In the genomic region with DNA sequence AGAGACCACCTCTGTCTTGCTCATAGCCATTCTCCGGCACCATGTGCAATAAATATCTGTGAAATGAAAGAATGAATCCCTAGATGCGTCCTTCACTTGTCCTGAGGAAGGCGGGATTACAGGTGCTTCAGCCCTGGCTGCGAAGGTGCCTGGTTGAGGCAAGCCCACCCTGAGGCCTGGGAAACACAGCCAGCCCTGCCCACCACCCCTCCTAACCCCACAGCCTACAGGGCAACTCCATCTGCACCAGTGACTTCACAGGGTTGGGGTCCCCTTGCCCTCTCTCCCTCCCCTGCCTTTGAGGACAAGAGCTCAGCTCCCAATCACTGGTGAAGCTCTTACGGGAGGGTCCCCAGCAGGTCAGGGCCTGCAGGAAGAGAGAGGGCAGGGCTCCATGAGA, we compare ENCODE assay signal across 14 cellular contexts. TPM values are rescaled to one million over a fixed set of nuclear protein-coding genes. Genes with fewer than 3 reads are reported as not detected.
DNase-seq lines count a peak whose midpoint lies in the region; ATAC-seq and TF ChIP-seq lines count a peak whose summit lies in the region.
"Had no signal": no experiment of that assay in that cellular context is flagged by ENCODE, and none has a peak within 500 bp of the region (broad histone marks: within the 10 kb centered on the region; RNA-seq: fewer than 3 reads in every experiment).

No MANE protein-coding gene starts in this region.

- TF ChIP-seq CTCF in HL-60 (IDR thresholded peaks at IDR 0.05; ENCODE audit: insufficient read depth, low read length) (no peak), gastroesophageal sphincter (IDR thresholded peaks at IDR 0.05) (no peak)

- no peaks in the 10 kb centered on the region for H3K9me3 Mint-ChIP-seq in activated CD8-positive, alpha-beta T cell treated with anti-CD3 and anti-CD28 coated beads, Interleukin-2, amount 10 ng/mL, durations not matched to agents 7 days and 5 days (ENCODE audit: insufficient read depth)
- H3K9me3 Mint-ChIP-seq in stimulated activated naive B cell treated with anti-CD40 and anti-IgM and Interleukin-4, amounts not matched to agents 10 μg/mL and 1 μg/mL and 100 μg/mL, for 72 hours, result no peaks in the 10 kb centered on the region

- peak overlapping the region; percentile 91 for H3K27ac Mint-ChIP-seq in activated CD8-positive, alpha-beta T cell treated with anti-CD3 and anti-CD28 coated beads, Interleukin-2, amount 10 ng/mL, durations not matched to agents 7 days and 5 days
- H3K27ac Mint-ChIP-seq in stimulated activated naive B cell treated with anti-CD40 and anti-IgM and Interleukin-4, amounts not matched to agents 10 μg/mL and 1 μg/mL and 100 μg/mL, for 72 hours, result no peak overlapping the region
- H3K27ac Mint-ChIP-seq: progenitor cell of endocrine pancreas had no signal

- TF ChIP-seq EP300 in gastroesophageal sphincter (IDR thresholded peaks at IDR 0.05), result no peak

- no peaks in the 10 kb centered on the region for H3K36me3 Mint-ChIP-seq in activated CD8-positive, alpha-beta T cell treated with anti-CD3 and anti-CD28 coated beads, Interleukin-2, amount 10 ng/mL, durations not matched to agents 7 days and 5 days (ENCODE audit: low read depth)
- H3K36me3 Mint-ChIP-seq in stimulated activated naive B cell treated with anti-CD40 and anti-IgM and Interleukin-4, amounts not matched to agents 10 μg/mL and 1 μg/mL and 100 μg/mL, for 72 hours, result no peaks in the 10 kb centered on the region

- peak overlapping the region; percentile 69 for H3K27ac ChIP-seq in HL-60 (replicated peaks)
- peak overlapping the region; percentile 64 to 85 (median 82) for H3K27ac ChIP-seq in gastroesophageal sphincter
- peak overlapping the region; percentile 74 for H3K27ac ChIP-seq in skeletal muscle tissue (ENCODE audit: low read depth, low read length)
- H3K27ac ChIP-seq: SJCRH30 had no signal

- H3K9ac ChIP-seq in skeletal muscle tissue (ENCODE audit: low read depth in 1 of 3, low read length in 3 of 3), result peak overlapping the region in 2 of 3 donors; percentile 42 to 54

- H3K36me3 ChIP-seq in gastroesophageal sphincter (no peaks in the 10 kb centered on the region), skeletal muscle tissue (ENCODE audit: control insufficient read depth in 3 of 3, insufficient read depth in 3 of 3, low read length in 3 of 3) (no peaks in the 10 kb centered on the region)
- H3K36me3 ChIP-seq: SJCRH30 had no signal

- H3K27me3 Mint-ChIP-seq in activated CD8-positive, alpha-beta T cell treated with anti-CD3 and anti-CD28 coated beads, Interleukin-2, amount 10 ng/mL, durations not matched to agents 7 days and 5 days (ENCODE audit: low read depth), result peaks cover 2% of the 10 kb centered on the region
- H3K27me3 Mint-ChIP-seq in stimulated activated naive B cell treated with anti-CD40 and anti-IgM and Interleukin-4, amounts not matched to agents 10 μg/mL and 1 μg/mL and 100 μg/mL, for 72 hours, result peaks cover 15 to 26% of the 10 kb centered on the region in 2 donors

- POLR2A ChIA-PET in activated CD8-positive, alpha-beta T cell treated with anti-CD3 and anti-CD28 coated beads, Interleukin-2, amount 10 ng/mL, durations not matched to agents 7 days and 5 days (lab: Charles Lee), result interaction anchor here (0.6 to 1.7 kb wide), 3 partner anchors 150 to 440 kb away, joined by 3 to 4 read pairs (median 3); no protein-coding TSS in a partner anchor

- H3K4me1 ChIP-seq in gastroesophageal sphincter, result peaks cover 12 to 74% (median 49%) of the 10 kb centered on the region in 3 donors
- H3K4me1 ChIP-seq in skeletal muscle tissue (ENCODE audit: control insufficient read depth in 3 of 3, insufficient read depth in 3 of 3, low read length in 3 of 3), result peaks cover 45 to 53% (median 48%) of the 10 kb centered on the region in 3 donors

- 70 to 90% methylated on average over 1 to 2 of the region's 5 CpGs for WGBS in gastroesophageal sphincter (ENCODE audit: low coverage in 1 of 2), 2 donors

- no peak for ATAC-seq in activated CD8-positive, alpha-beta T cell treated with anti-CD3 and anti-CD28 coated beads, Interleukin-2, amount 10 ng/mL, durations not matched to agents 7 days and 5 days
- ATAC-seq in gastroesophageal sphincter (no peak), HG03378 (IDR thresholded peaks at IDR 0.05; ENCODE audit: unreplicated experiment) (no peak)
- ATAC-seq in stimulated activated naive B cell treated with anti-CD40 and anti-IgM and Interleukin-4, amounts not matched to agents 10 μg/mL and 1 μg/mL and 100 μg/mL, for 72 hours (replicated peaks), result no peak

- CTCF ChIA-PET in activated CD8-positive, alpha-beta T cell treated with anti-CD3 and anti-CD28 coated beads, Interleukin-2, amount 10 ng/mL, durations not matched to agents 7 days and 5 days (lab: Charles Lee), result interaction anchor here (1.2 to 4.1 kb wide), 8 partner anchors 9 to 160 kb away, joined by 3 to 29 read pairs (median 6); no protein-coding TSS in a partner anchor

- H3K9me3 ChIP-seq in gastroesophageal sphincter (no peaks in the 10 kb centered on the region), skeletal muscle tissue (ENCODE audit: control insufficient read depth in 3 of 3, low read length in 3 of 3) (no peaks in the 10 kb centered on the region)
- H3K9me3 ChIP-seq: SJCRH30 had no signal

- H3K4me1 Mint-ChIP-seq in activated CD8-positive, alpha-beta T cell treated with anti-CD3 and anti-CD28 coated beads, Interleukin-2, amount 10 ng/mL, durations not matched to agents 7 days and 5 days (ENCODE audit: low read depth), result peaks cover 51% of the 10 kb centered on the region
- peaks cover 10 to 13% of the 10 kb centered on the region in 2 donors for H3K4me1 Mint-ChIP-seq in stimulated activated naive B cell treated with anti-CD40 and anti-IgM and Interleukin-4, amounts not matched to agents 10 μg/mL and 1 μg/mL and 100 μg/mL, for 72 hours

- H3K4me3 ChIP-seq in HL-60 (replicated peaks; ENCODE audit: insufficient read depth, low read length), result no peak overlapping the region
- no peak overlapping the region for H3K4me3 ChIP-seq in gastroesophageal sphincter
- peak overlapping the region in 2 of 3 donors; percentile 38 to 53 for H3K4me3 ChIP-seq in skeletal muscle tissue (ENCODE audit: low read length in 3 of 3)
- H3K4me3 ChIP-seq: SJCRH30 had no signal

- peak overlapping the region; percentile 70 for H3K4me3 Mint-ChIP-seq in activated CD8-positive, alpha-beta T cell treated with anti-CD3 and anti-CD28 coated beads, Interleukin-2, amount 10 ng/mL, durations not matched to agents 7 days and 5 days
- no peak overlapping the region for H3K4me3 Mint-ChIP-seq in stimulated activated naive B cell treated with anti-CD40 and anti-IgM and Interleukin-4, amounts not matched to agents 10 μg/mL and 1 μg/mL and 100 μg/mL, for 72 hours

- H3K27me3 ChIP-seq in HL-60 (ENCODE audit: insufficient read depth, poor library complexity, severe bottlenecking), result no peaks in the 10 kb centered on the region
- no peaks in the 10 kb centered on the region for H3K27me3 ChIP-seq in gastroesophageal sphincter
- no peaks in the 10 kb centered on the region for H3K27me3 ChIP-seq in skeletal muscle tissue (ENCODE audit: control insufficient read depth in 3 of 3, insufficient read depth in 3 of 3, low read length in 3 of 3)
- H3K27me3 ChIP-seq: SJCRH30 had no signal

- no peak for DNase-seq in HL-60 (ENCODE audit: low read depth in 1 of 2, low spot score in 1 of 2)
- no peak for DNase-seq in activated CD8-positive, alpha-beta T cell treated with anti-CD3 and anti-CD28 coated beads, Interleukin-2, amount 10 ng/mL, durations not matched to agents 7 days and 5 days
- no peak for DNase-seq in stimulated activated naive B cell treated with anti-CD40 and anti-IgM and Interleukin-4, amounts not matched to agents 10 μg/mL and 1 μg/mL and 100 μg/mL, for 72 hours
- DNase-seq in A172 (ENCODE audit: low spot score), result no peak
- no peak for DNase-seq in SIG-M5 (lab: John Stamatoyannopoulos, UW)
- DNase-seq: activated CD4-positive, CD25-positive, alpha-beta regulatory T cell treated with anti-CD3 and anti-CD28 coated beads, Interleukin-2, amount 50 U/mL, for 72 hours; NCI-H526 treated with DMSO at 0.1 percent for 48 hours had no signal

- TF ChIP-seq POLR2A in gastroesophageal sphincter (IDR thresholded peaks at IDR 0.05), result no peak

RNA-seq across cellular contexts. Expression of a gene that starts 17.5 kb away (rescaled TPM):
- not detected for total RNA-seq in activated CD8-positive, alpha-beta T cell treated with anti-CD3 and anti-CD28 coated beads, Interleukin-2, amount 10 ng/mL, durations not matched to agents 7 days and 5 days
- total RNA-seq in gastroesophageal sphincter (not detected), skeletal muscle tissue (not detected)
- not detected in 2 replicates for total RNA-seq in A172 (2014; rRNA removed; shearing (Covaris generic))
- total RNA-seq: fibroblast of lung, kidney epithelial cell, SJCRH30 had no signal

Comparison
In these comparisons a context has a peak if more than half of its experiments do, and no peak if none do; other contexts are left out.
1. H3K4me3 ChIP-seq: peak in skeletal muscle tissue (2 of 3); none in HL-60 (single experiment) and gastroesophageal sphincter (0 of 2).
2. Peak in every context shown above with its lines, with median percentiles within 50 percentile points of each other: H3K27ac ChIP-seq.